ENCODE assay signal across 17 cellular contexts in genomic region chr1:74193908-74194307, GRCh38. TPM values are rescaled to one million over a fixed set of nuclear protein-coding genes. Genes with fewer than 3 reads are reported as not detected.
DNase-seq lines count a peak whose midpoint lies in the region; ATAC-seq and TF ChIP-seq lines count a peak whose summit lies in the region.
"Had no signal": no experiment of that assay in that cellular context is flagged by ENCODE, and none has a peak within 500 bp of the region (broad histone marks: within the 10 kb centered on the region; RNA-seq: fewer than 3 reads in every experiment).

No MANE protein-coding gene starts in this region.

- no peaks in the 10 kb centered on the region for H3K36me3 ChIP-seq in ascending aorta
- H3K36me3 ChIP-seq: tibial nerve had no signal

- peak overlapping the region; percentile 31 to 39 for H3K27ac ChIP-seq in ascending aorta
- H3K27ac ChIP-seq: tibial nerve had no signal

- TF ChIP-seq CTCF in HFFc6 (IDR thresholded peaks at IDR 0.05) (no peak), ascending aorta (IDR thresholded peaks at IDR 0.05) (no peak), foreskin fibroblast (IDR thresholded peaks at IDR 0.05; ENCODE audit: low read depth, low read length) (no peak)

- H3K4me3 ChIP-seq in ascending aorta (no peak overlapping the region), foreskin fibroblast (ENCODE audit: low read depth in 1 of 2, low read length in 2 of 2) (no peak overlapping the region)
- H3K4me3 ChIP-seq: lung, tibial nerve had no signal

- peaks cover 0 to 2% of the 10 kb centered on the region in 2 donors for H3K4me1 ChIP-seq in ascending aorta

- intact Hi-C loops in ascending aorta (cut with DNase I) = no loop called here

- no peaks in the 10 kb centered on the region for H3K9me3 ChIP-seq in ascending aorta
- H3K9me3 ChIP-seq: tibial nerve had no signal

- H3K4me1 Mint-ChIP-seq in HFFc6 (ENCODE audit: low read depth) = peaks cover 15% of the 10 kb centered on the region
- peaks cover 8% of the 10 kb centered on the region for H3K4me1 Mint-ChIP-seq in activated T-helper 17 cell treated with anti-CD3 and anti-CD28 coated beads, Interleukin-2, amount 50 U/mL, for 72 hours
- H3K4me1 Mint-ChIP-seq in stimulated activated memory B cell treated with anti-CD40 and anti-IgM and Interleukin-4, amounts not matched to agents 10 μg/mL and 1 μg/mL and 100 μg/mL, for 72 hours = peaks cover 16% of the 10 kb centered on the region

- H3K27ac Mint-ChIP-seq in HFFc6 = no peak overlapping the region
- no peak overlapping the region for H3K27ac Mint-ChIP-seq in activated T-helper 17 cell treated with anti-CD3 and anti-CD28 coated beads, Interleukin-2, amount 50 U/mL, for 72 hours
- H3K27ac Mint-ChIP-seq in stimulated activated memory B cell treated with anti-CD40 and anti-IgM and Interleukin-4, amounts not matched to agents 10 μg/mL and 1 μg/mL and 100 μg/mL, for 72 hours = no peak overlapping the region
- H3K27ac Mint-ChIP-seq: dendritic cell treated with granulocyte-macrophage colony-stimulating factor and Interleukin-4, amounts not matched to agents 40 ng/mL and 50 ng/mL, for 4 days had no signal

- no peaks in the 10 kb centered on the region for H3K9me3 Mint-ChIP-seq in HFFc6
- H3K9me3 Mint-ChIP-seq in activated T-helper 17 cell treated with anti-CD3 and anti-CD28 coated beads, Interleukin-2, amount 50 U/mL, for 72 hours = no peaks in the 10 kb centered on the region
- peaks cover 5% of the 10 kb centered on the region for H3K9me3 Mint-ChIP-seq in stimulated activated memory B cell treated with anti-CD40 and anti-IgM and Interleukin-4, amounts not matched to agents 10 μg/mL and 1 μg/mL and 100 μg/mL, for 72 hours
- H3K9me3 Mint-ChIP-seq: dendritic cell treated with granulocyte-macrophage colony-stimulating factor and Interleukin-4, amounts not matched to agents 40 ng/mL and 50 ng/mL, for 4 days; neural crest cell had no signal

- H3K4me3 Mint-ChIP-seq in HFFc6 = no peak overlapping the region
- no peak overlapping the region for H3K4me3 Mint-ChIP-seq in activated T-helper 17 cell treated with anti-CD3 and anti-CD28 coated beads, Interleukin-2, amount 50 U/mL, for 72 hours
- no peak overlapping the region for H3K4me3 Mint-ChIP-seq in stimulated activated memory B cell treated with anti-CD40 and anti-IgM and Interleukin-4, amounts not matched to agents 10 μg/mL and 1 μg/mL and 100 μg/mL, for 72 hours
- H3K4me3 Mint-ChIP-seq: activated T-cell treated with anti-CD3 and anti-CD28 coated beads, Interleukin-2, amount 50 U/mL, for 4 hours; dendritic cell treated with granulocyte-macrophage colony-stimulating factor and Interleukin-4, amounts not matched to agents 40 ng/mL and 50 ng/mL, for 4 days; neural crest cell had no signal

- DNase-seq in AG08395 (ENCODE audit: low spot score) (peak; percentile 4), HFFc6 (peak; percentile 47), ascending aorta (ENCODE audit: low spot score in 2 of 2) (peak in 1 of 2 donors; percentile 62), foreskin fibroblast (peak; percentile 23 to 71)
- DNase-seq in stimulated activated CD4-positive, alpha-beta T cell treated with anti-CD3 and anti-CD28 coated beads, Interleukin-4, amount 100 ng/mL, for 1 hour = no peak
- DNase-seq: activated T-cell treated with anti-CD3 and anti-CD28 coated beads, Interleukin-2, amount 50 U/mL, for 4 hours; NCI-H1048; right cardiac atrium; stimulated activated CD4-positive, alpha-beta T cell treated with anti-CD3 and anti-CD28 coated beads, Interleukin-4, amount 100 ng/mL, for 4 hours had no signal

- no peak for ATAC-seq in activated T-helper 17 cell treated with anti-CD3 and anti-CD28 coated beads, Interleukin-2, amount 50 U/mL, for 72 hours (replicated peaks)
- no peak for ATAC-seq in HG03039 (IDR thresholded peaks at IDR 0.05; ENCODE audit: unreplicated experiment)
- ATAC-seq in stimulated activated memory B cell treated with anti-CD40 and anti-IgM and Interleukin-4, amounts not matched to agents 10 μg/mL and 1 μg/mL and 100 μg/mL, for 72 hours = no peak
- ATAC-seq: activated T-cell treated with anti-CD3 and anti-CD28 coated beads, Interleukin-2, amount 50 U/mL, for 4 hours; esophagus mucosa; right cardiac atrium had no signal

- H3K36me3 Mint-ChIP-seq in HFFc6 (ENCODE audit: low read depth) = no peaks in the 10 kb centered on the region
- H3K36me3 Mint-ChIP-seq in activated T-helper 17 cell treated with anti-CD3 and anti-CD28 coated beads, Interleukin-2, amount 50 U/mL, for 72 hours (ENCODE audit: low read depth) = peaks cover 16% of the 10 kb centered on the region
- peaks cover 8% of the 10 kb centered on the region for H3K36me3 Mint-ChIP-seq in stimulated activated memory B cell treated with anti-CD40 and anti-IgM and Interleukin-4, amounts not matched to agents 10 μg/mL and 1 μg/mL and 100 μg/mL, for 72 hours

- no peaks in the 10 kb centered on the region for H3K27me3 ChIP-seq in ascending aorta
- H3K27me3 ChIP-seq: tibial nerve had no signal

- H3K27me3 Mint-ChIP-seq in HFFc6 (ENCODE audit: insufficient read depth) = no peaks in the 10 kb centered on the region; the same call in 1 of the 2 replicates
- H3K27me3 Mint-ChIP-seq in activated T-helper 17 cell treated with anti-CD3 and anti-CD28 coated beads, Interleukin-2, amount 50 U/mL, for 72 hours = no peaks in the 10 kb centered on the region
- no peaks in the 10 kb centered on the region for H3K27me3 Mint-ChIP-seq in stimulated activated memory B cell treated with anti-CD40 and anti-IgM and Interleukin-4, amounts not matched to agents 10 μg/mL and 1 μg/mL and 100 μg/mL, for 72 hours

RNA-seq across cellular contexts. Expression of gene LRRIQ3, which starts 4.1 kb away (rescaled TPM):
- 1 to 10 TPM in 5 of 6 experiments, under 1 TPM in 1; 0.68 to 1.7 (median 1.2) TPM for total RNA-seq in HFFc6 (2021; fragmentation: NEBNext Ultra II Directional; extraction: Animal tissue kit (Norgen Biotek cat#: 25700))
- not detected for total RNA-seq in ascending aorta
- total RNA-seq in activated T-helper 17 cell treated with anti-CD3 and anti-CD28 coated beads, Interleukin-2, amount 50 U/mL, for 72 hours = 1 to 10 TPM; 1.5 to 1.7 TPM

RNA-seq across cellular contexts. Expression of gene FPGT, which starts 4.1 kb away (rescaled TPM):
- total RNA-seq in HFFc6 (2021; fragmentation: NEBNext Ultra II Directional; extraction: Animal tissue kit (Norgen Biotek cat#: 25700)) = 10 to 100 TPM; 15.4 to 19.4 (median 17.4) TPM
- total RNA-seq in ascending aorta = 8.3 TPM
- 10 to 100 TPM; 14.0 to 15.8 TPM for total RNA-seq in activated T-helper 17 cell treated with anti-CD3 and anti-CD28 coated beads, Interleukin-2, amount 50 U/mL, for 72 hours

RNA-seq across cellular contexts. Expression of gene TNNI3K, which starts 41.3 kb away (rescaled TPM):
- total RNA-seq in HFFc6 (2021; fragmentation: NEBNext Ultra II Directional; extraction: Animal tissue kit (Norgen Biotek cat#: 25700)) = not detected
- 3.9 TPM for total RNA-seq in ascending aorta
- total RNA-seq in activated T-helper 17 cell treated with anti-CD3 and anti-CD28 coated beads, Interleukin-2, amount 50 U/mL, for 72 hours = 1 to 10 TPM in 1 of 2 donors, under 1 TPM in 1; 0.52 to 1.2 TPM
- total RNA-seq: activated T-cell treated with anti-CD3 and anti-CD28 coated beads, Interleukin-2, amount 50 U/mL, for 4 hours; esophagus mucosa; lung had no signal
